Comparison of ENCODE assay signal across 19 cellular contexts in the genomic region with DNA sequence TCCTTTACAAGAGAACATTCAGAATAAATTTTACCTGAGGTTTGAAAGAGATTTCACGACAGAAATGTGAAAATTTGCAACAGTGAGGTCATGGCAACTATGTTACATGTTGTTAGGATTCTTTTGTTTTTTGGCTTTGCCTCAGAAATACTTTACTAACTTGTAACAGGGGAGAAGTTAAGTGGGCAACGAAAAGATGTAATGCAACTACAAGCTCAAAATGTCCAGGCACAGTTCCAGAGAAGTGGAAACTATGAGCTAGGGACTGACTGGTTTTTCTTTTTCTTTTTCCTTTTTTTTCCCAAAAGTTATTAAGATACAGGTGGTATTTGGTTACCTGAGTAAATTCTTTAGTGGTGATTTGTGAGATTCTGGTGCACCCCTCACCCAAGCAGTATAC.
DNase-seq lines count a peak whose midpoint lies in the region; TF ChIP-seq lines count a peak whose summit lies in the region.
"Had no signal": no experiment of that assay in that cellular context is flagged by ENCODE, and none has a peak within 500 bp of the region (broad histone marks: within the 10 kb centered on the region; RNA-seq: fewer than 3 reads in every experiment).

No MANE protein-coding gene starts in this region.

- no peaks in the 10 kb centered on the region for H3K9me3 ChIP-seq in endodermal cell (ENCODE audit: control insufficient read depth, low read length)
- H3K9me3 ChIP-seq: BLaER1, Caco-2 had no signal

- H3K27ac Mint-ChIP-seq in endodermal cell (no peak overlapping the region), HFFc6 (no peak overlapping the region)
- H3K27ac Mint-ChIP-seq: B cell; CD4-positive, CD25-positive, alpha-beta regulatory T cell; CD8-positive, alpha-beta T cell had no signal

- peaks cover 5% of the 10 kb centered on the region for H3K4me1 Mint-ChIP-seq in endodermal cell
- H3K4me1 Mint-ChIP-seq in HFFc6 (ENCODE audit: low read depth), result peaks cover 35% of the 10 kb centered on the region
- H3K4me1 Mint-ChIP-seq: B cell; CD4-positive, CD25-positive, alpha-beta regulatory T cell had no signal

- H3K9ac ChIP-seq in endodermal cell (ENCODE audit: extremely low read depth, low read length, poor library complexity, severe bottlenecking), result no peak overlapping the region
- H3K9ac ChIP-seq: BLaER1 had no signal

- DNase-seq in AG10803 (ENCODE audit: low read depth) (peak; percentile 73), GM04503 (ENCODE audit: low read depth) (peak; percentile 47), astrocyte of the hippocampus (ENCODE audit: low read depth, low spot score) (peak; percentile 10), stromal cell of bone marrow (ENCODE audit: low read depth) (peak; percentile 4), endodermal cell (no peak), iPS-NIHi7 (ENCODE audit: extremely low spot score) (no peak), NCI-H82 (lab: John Stamatoyannopoulos, UW) (no peak), HFFc6 (no peak)
- DNase-seq: Caco-2; CD4-positive, CD25-positive, alpha-beta regulatory T cell; CD8-positive, alpha-beta T cell; DMS 273 treated with DMSO at 0.1 percent for 48 hours; DMS79; GF-D8; H7; HCEC 1CT had no signal

- peaks cover 3% of the 10 kb centered on the region for H3K4me1 ChIP-seq in endodermal cell (ENCODE audit: control insufficient read depth, insufficient read depth, low read length)
- H3K4me1 ChIP-seq: BLaER1, Caco-2 had no signal

- WGBS in endodermal cell (ENCODE audit: insufficient coverage in 1 of 2, insufficient read length in 1 of 2), 2 experiments, result 74% methylated on average over 2 of the region's 2 CpGs; no CpG with 5 or more reads in 1 of the 2 experiments

- H3K4me3 ChIP-seq in AG10803 (ENCODE audit: low read length) (no peak overlapping the region), endodermal cell (ENCODE audit: low read length) (no peak overlapping the region)
- H3K4me3 ChIP-seq: BLaER1 had no signal

- H3K9me3 Mint-ChIP-seq in endodermal cell (no peaks in the 10 kb centered on the region), HFFc6 (no peaks in the 10 kb centered on the region)

- no peaks in the 10 kb centered on the region for H3K36me3 ChIP-seq in endodermal cell (ENCODE audit: control insufficient read depth, insufficient read depth, low read length)
- H3K36me3 ChIP-seq: BLaER1 had no signal

- H3K27me3 ChIP-seq in endodermal cell (ENCODE audit: control insufficient read depth, insufficient read depth, low read length, poor library complexity, severe bottlenecking), result no peaks in the 10 kb centered on the region
- H3K27me3 ChIP-seq: BLaER1 had no signal

- no peaks in the 10 kb centered on the region for H3K36me3 Mint-ChIP-seq in endodermal cell (ENCODE audit: low read depth)
- H3K36me3 Mint-ChIP-seq in HFFc6 (ENCODE audit: low read depth), result no peaks in the 10 kb centered on the region
- H3K36me3 Mint-ChIP-seq: CD4-positive, CD25-positive, alpha-beta regulatory T cell; CD8-positive, alpha-beta T cell had no signal

- H3K27ac ChIP-seq in endodermal cell (ENCODE audit: low read depth, low read length), result no peak overlapping the region
- H3K27ac ChIP-seq: BLaER1, C4-2B had no signal

- peaks cover 2% of the 10 kb centered on the region for H3K27me3 Mint-ChIP-seq in endodermal cell (ENCODE audit: insufficient read depth)
- H3K27me3 Mint-ChIP-seq in HFFc6 (ENCODE audit: insufficient read depth), result no peaks in the 10 kb centered on the region
- H3K27me3 Mint-ChIP-seq: B cell had no signal

- H3K4me3 Mint-ChIP-seq in endodermal cell (no peak overlapping the region), HFFc6 (no peak overlapping the region)
- H3K4me3 Mint-ChIP-seq: B cell; CD4-positive, CD25-positive, alpha-beta regulatory T cell; CD8-positive, alpha-beta T cell had no signal

- TF ChIP-seq CTCF in AG10803 (conservative IDR thresholded peaks at IDR 0.05; ENCODE audit: low read length) (no peak), endodermal cell (conservative IDR thresholded peaks at IDR 0.05) (no peak), HFFc6 (IDR thresholded peaks at IDR 0.05) (no peak)

Comparison
In these comparisons a context has a peak if more than half of its experiments do, and no peak if none do; other contexts are left out.
1. DNase-seq: peak in AG10803 (single experiment), GM04503 (single experiment), astrocyte of the hippocampus (single experiment) and stromal cell of bone marrow (single experiment); none in endodermal cell (single experiment), iPS-NIHi7 (single experiment), NCI-H82 (single experiment) and HFFc6 (single experiment).